ENCODE assay signal across 19 cellular contexts in the genomic region with DNA sequence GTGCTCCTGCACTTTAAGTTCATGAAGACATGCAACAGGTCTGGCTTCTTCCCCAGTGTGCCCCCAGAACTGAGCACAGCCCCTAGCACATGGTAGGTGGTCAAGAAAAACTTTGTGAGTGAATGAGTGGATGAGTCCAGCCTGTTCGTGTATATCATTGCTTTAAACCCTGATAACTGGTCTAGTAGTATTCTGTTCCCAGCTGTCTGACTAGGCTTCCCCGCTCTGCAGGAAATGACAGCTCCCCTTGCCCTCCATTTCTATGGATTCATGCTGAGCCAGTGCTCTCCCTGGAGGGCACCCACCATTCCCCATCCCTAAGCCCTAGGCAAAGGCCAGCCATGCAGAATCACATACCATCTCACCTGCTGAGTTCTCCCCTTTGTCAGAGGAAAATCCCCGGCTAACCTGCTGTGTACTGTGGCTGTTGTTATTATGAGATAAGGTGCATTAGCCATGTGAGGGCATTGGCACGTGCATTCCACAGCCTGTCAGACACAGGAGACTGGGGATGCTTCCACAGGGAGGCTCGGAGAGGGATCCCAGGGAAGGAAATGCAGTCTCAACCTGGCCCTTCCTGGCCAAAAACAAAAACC.
DNase-seq lines count a peak whose midpoint lies in the region; ATAC-seq and TF ChIP-seq lines count a peak whose summit lies in the region.
"Had no signal": no experiment of that assay in that cellular context is flagged by ENCODE, and none has a peak within 500 bp of the region (broad histone marks: within the 10 kb centered on the region; RNA-seq: fewer than 3 reads in every experiment).

No MANE protein-coding gene starts in this region.

- H3K9me3 Mint-ChIP-seq in Caco-2 (ENCODE audit: unreplicated experiment): peaks cover 13% of the 10 kb centered on the region
- H3K9me3 Mint-ChIP-seq in WTC11: peaks cover 22% of the 10 kb centered on the region

- no peaks in the 10 kb centered on the region for H3K27me3 ChIP-seq in Caco-2 (replicated peaks; ENCODE audit: control insufficient read depth, insufficient read depth, low read length)
- no peaks in the 10 kb centered on the region for H3K27me3 ChIP-seq in IMR-90 (ENCODE audit: control insufficient read depth, insufficient read depth, low read length)
- H3K27me3 ChIP-seq in iPS-20b (ENCODE audit: insufficient read depth, low read length): 0 out of 2 replicates have a peak, but pooled peaks cover 3% of the 10 kb centered on the region
- H3K27me3 ChIP-seq in prostate gland (replicated peaks; ENCODE audit: insufficient read depth): no peaks in the 10 kb centered on the region
- H3K27me3 ChIP-seq in spleen (replicated peaks in 1 of 7): no peaks in the 10 kb centered on the region
- H3K27me3 ChIP-seq: SJSA1 had no signal

- H4K91ac ChIP-seq in IMR-90 (ENCODE audit: insufficient read depth, low read depth, low read length): no peak overlapping the region

- no peak overlapping the region for H3K4me3 Mint-ChIP-seq in Caco-2 (ENCODE audit: unreplicated experiment)
- H3K4me3 Mint-ChIP-seq in WTC11: no peak overlapping the region
- H3K4me3 Mint-ChIP-seq: CD4-positive, alpha-beta memory T cell; IgD-negative memory B cell had no signal

- H3K9ac ChIP-seq in IMR-90 (ENCODE audit: low read depth, low read length): no peak overlapping the region
- H3K9ac ChIP-seq in iPS-20b (ENCODE audit: low read depth, low read length): no peak overlapping the region

- no peak for TF ChIP-seq CTCF in Caco-2 (IDR thresholded peaks at IDR 0.05; ENCODE audit: insufficient read depth in 1 of 2, low read depth in 1 of 2, low read length in 1 of 2, severe bottlenecking in 1 of 2, unreplicated experiment in 1 of 2)
- no peak for TF ChIP-seq CTCF in IMR-90 (conservative IDR thresholded peaks at IDR 0.05; ENCODE audit: low read depth, low read length)
- no peak for TF ChIP-seq CTCF in WTC11 (IDR thresholded peaks at IDR 0.05)
- TF ChIP-seq CTCF in prostate gland (IDR thresholded peaks at IDR 0.05): no peak
- TF ChIP-seq CTCF in spleen (IDR thresholded peaks at IDR 0.05 in 8 of 11, conservative IDR thresholded peaks at IDR 0.05 in 3 of 11): no peak

- H3K4ac ChIP-seq in IMR-90 (ENCODE audit: low read depth, low read length): no peak overlapping the region

- no peak overlapping the region for H4K8ac ChIP-seq in IMR-90 (ENCODE audit: low read depth in 2 of 2, low read length in 2 of 2)

- H3K27me3 Mint-ChIP-seq in Caco-2 (ENCODE audit: insufficient read depth, unreplicated experiment) (no peaks in the 10 kb centered on the region), WTC11 (ENCODE audit: low read depth) (no peaks in the 10 kb centered on the region)

- no peak overlapping the region for H2BK20ac ChIP-seq in IMR-90 (ENCODE audit: low read depth, low read length)

- peaks cover 14% of the 10 kb centered on the region for H3K4me1 Mint-ChIP-seq in Caco-2 (ENCODE audit: low read depth, unreplicated experiment)
- H3K4me1 Mint-ChIP-seq in WTC11: peaks cover 16% of the 10 kb centered on the region
- H3K4me1 Mint-ChIP-seq: IgD-negative memory B cell had no signal

- no TSS peak for BruUV-seq in Caco-2 (replicated peaks; lab: Mats Ljungman, UMichigan)
- no TSS peak for BruUV-seq in IMR-90 (replicated peaks; lab: Mats Ljungman, UMichigan)

- H3K27ac Mint-ChIP-seq in Caco-2 (ENCODE audit: unreplicated experiment) (peak overlapping the region; percentile 5), WTC11 (no peak overlapping the region)
- H3K27ac Mint-ChIP-seq: CD4-positive, alpha-beta memory T cell had no signal

- no peaks in the 10 kb centered on the region for H4K20me1 ChIP-seq in IMR-90 (ENCODE audit: insufficient read depth, low read length)

- TF ChIP-seq POLR2A in IMR-90 (IDR thresholded peaks at IDR 0.05; ENCODE audit: low read depth, low read length) (no peak), prostate gland (IDR thresholded peaks at IDR 0.05) (no peak), spleen (IDR thresholded peaks at IDR 0.05) (no peak)

- no peak overlapping the region for H2AK5ac ChIP-seq in IMR-90 (ENCODE audit: low read depth, low read length)

- H2BK15ac ChIP-seq in IMR-90 (ENCODE audit: low read depth, low read length): no peak overlapping the region

- DNase-seq in Caco-2 (peak; percentile 21 to 45), IMR-90 (no peak), WTC11 (ENCODE audit: low spot score) (peak; percentile 11), prostate gland (ENCODE audit: low spot score) (no peak), spleen (no peak), ecto neural progenitor cell (ENCODE audit: low spot score) (no peak)
- DNase-seq: 8988T; CD4-positive, alpha-beta memory T cell; DMS79; NCI-H1105; NCI-H187; NCI-H446 treated with DMSO at 0.1 percent for 48 hours; NCI-H748 treated with DMSO at 0.1 percent for 48 hours; PC-3 had no signal

- no peak overlapping the region for H3K27ac ChIP-seq in IMR-90 (ENCODE audit: insufficient read depth, low read length)
- H3K27ac ChIP-seq in iPS-20b (ENCODE audit: low read length): no peak overlapping the region
- H3K27ac ChIP-seq in prostate gland: no peak overlapping the region
- no peak overlapping the region for H3K27ac ChIP-seq in spleen
- H3K27ac ChIP-seq: SJSA1 had no signal

- ATAC-seq in IMR-90 (ENCODE audit: low read depth): no peak
- peak; percentile 86 for ATAC-seq in WTC11
- no peak for ATAC-seq in GM18511 (IDR thresholded peaks at IDR 0.05; ENCODE audit: unreplicated experiment)
- ATAC-seq: HCT116, PC-3 had no signal

- no peak overlapping the region for H2BK120ac ChIP-seq in IMR-90 (ENCODE audit: low read depth, low read length)

- H2BK5ac ChIP-seq in IMR-90 (ENCODE audit: low read depth, low read length, poor library complexity, severe bottlenecking): no peak overlapping the region

- H3K79me1 ChIP-seq in IMR-90 (ENCODE audit: low read depth in 1 of 2, low read length in 2 of 2): no peaks in the 10 kb centered on the region

- no peak overlapping the region for H3K56ac ChIP-seq in IMR-90 (ENCODE audit: extremely low read depth, insufficient read depth, low read length)

- H3K4me3 ChIP-seq in Caco-2 (ENCODE audit: low read depth, low read length): no peak overlapping the region
- H3K4me3 ChIP-seq in IMR-90 (ENCODE audit: insufficient read depth, low read depth, low read length): no peak overlapping the region
- peak overlapping the region; percentile 16 for H3K4me3 ChIP-seq in iPS-20b (ENCODE audit: low read length)
- no peak overlapping the region for H3K4me3 ChIP-seq in prostate gland
- H3K4me3 ChIP-seq in spleen: no peak overlapping the region
- H3K4me3 ChIP-seq: SJSA1 had no signal

- WGBS in IMR-90 (ENCODE audit: extremely low coverage in 2 of 2, insufficient read length in 1 of 2), 2 experiments: no CpG with 5 or more reads among the region's 5 CpGs
- WGBS in prostate gland: 38% methylated on average over 5 of the region's 5 CpGs
- 42 to 53% (median 44%) methylated on average over 5 of the region's 5 CpGs for whole genome bisulfite sequencing in spleen, 5 donors

- no peak for TF ChIP-seq RAD21 in IMR-90 (IDR thresholded peaks at IDR 0.05; ENCODE audit: low read length)

- peak overlapping the region; percentile 39 for H2AFZ ChIP-seq in IMR-90 (replicated peaks; ENCODE audit: low read length, poor library complexity)

- no peak overlapping the region for H4K5ac ChIP-seq in IMR-90 (ENCODE audit: low read depth, low read length)

- POLR2A ChIA-PET in Caco-2 (lab: Charles Lee) (no interaction called here), IMR-90 (lab: Charles Lee; ENCODE audit: unreplicated experiment) (no interaction called here), WTC11 (lab: Charles Lee) (no interaction called here)

- dilution Hi-C loops in IMR-90 (cut with HindIII; ENCODE audit: low sequenced_read_pairs, unreplicated experiment): no loop called here

- H3K36me3 Mint-ChIP-seq in Caco-2 (ENCODE audit: insufficient read depth, unreplicated experiment) (no peaks in the 10 kb centered on the region), WTC11 (peaks cover 5% of the 10 kb centered on the region)
- H3K36me3 Mint-ChIP-seq: CD4-positive, alpha-beta memory T cell; IgD-negative memory B cell had no signal

- H2AK9ac ChIP-seq in IMR-90 (replicated peaks; ENCODE audit: low read depth, low read length, poor library complexity): no peak overlapping the region

- H3K9me3 ChIP-seq in Caco-2: no peaks in the 10 kb centered on the region
- peaks cover 14% of the 10 kb centered on the region for H3K9me3 ChIP-seq in IMR-90 (ENCODE audit: control insufficient read depth, insufficient read depth, low read length)
- no peaks in the 10 kb centered on the region for H3K9me3 ChIP-seq in iPS-20b (ENCODE audit: insufficient read depth, low read depth, low read length)
- H3K9me3 ChIP-seq in prostate gland: no peaks in the 10 kb centered on the region
- peaks cover 0 to 18% (median 8%) of the 10 kb centered on the region in 8 donors for H3K9me3 ChIP-seq in spleen

- in situ Hi-C loops in IMR-90 (cut with MboI; ENCODE audit: low sequenced_read_pairs): no loop called here

- no peaks in the 10 kb centered on the region for H3K9me1 ChIP-seq in IMR-90 (ENCODE audit: insufficient read depth, low read length)

- H3K18ac ChIP-seq in IMR-90 (ENCODE audit: low read depth, low read length): no peak overlapping the region

- intact Hi-C loops in Caco-2 (cut with micrococcal nuclease; ENCODE audit: unreplicated experiment): no loop called here
- intact Hi-C loops in IMR-90 (cut with micrococcal nuclease): no loop called here
- intact Hi-C loops in prostate gland (cut with DNase I): no loop called here
- intact Hi-C loops in spleen (cut with DNase I; ENCODE audit: low total_unique reads): no loop called here

- H3K4me1 ChIP-seq in Caco-2: peaks cover 9% of the 10 kb centered on the region; the same call in 1 of the 2 replicates
- no peaks in the 10 kb centered on the region for H3K4me1 ChIP-seq in IMR-90 (ENCODE audit: control insufficient read depth, insufficient read depth, low read length)
- peaks cover 18% of the 10 kb centered on the region; the same call in 1 of the 2 replicates for H3K4me1 ChIP-seq in iPS-20b (ENCODE audit: insufficient read depth, low read length)
- no peaks in the 10 kb centered on the region for H3K4me1 ChIP-seq in prostate gland (replicated peaks)
- no peaks in the 10 kb centered on the region for H3K4me1 ChIP-seq in spleen
- H3K4me1 ChIP-seq: SJSA1 had no signal

- H3K23ac ChIP-seq in IMR-90 (ENCODE audit: low read depth, low read length): no peak overlapping the region

- H3K36me3 ChIP-seq in Caco-2 (ENCODE audit: control insufficient read depth, insufficient read depth, low read length) (no peaks in the 10 kb centered on the region), IMR-90 (ENCODE audit: control insufficient read depth, insufficient read depth, low read length) (no peaks in the 10 kb centered on the region), iPS-20b (ENCODE audit: insufficient read depth, low read depth, low read length) (no peaks in the 10 kb centered on the region), prostate gland (no peaks in the 10 kb centered on the region), spleen (no peaks in the 10 kb centered on the region)
- H3K36me3 ChIP-seq: SJSA1 had no signal

- no peak overlapping the region for H3K4me2 ChIP-seq in IMR-90 (ENCODE audit: low read depth, low read length)

- CTCF ChIA-PET in Caco-2 (lab: Charles Lee): no interaction called here
- CTCF ChIA-PET in IMR-90 (lab: Yijun Ruan, JAX): no interaction called here
- CTCF ChIA-PET in WTC11 (lab: Charles Lee): no interaction called here

- H3K14ac ChIP-seq in IMR-90 (replicated peaks; ENCODE audit: low read depth, low read length): no peak overlapping the region

TF ChIP-seq in WTC11, 78 proteins besides CTCF, POLR2A, EP300 and RAD21 (continues in another document):
- no peak for TF ChIP-seq RORB (CRISPR knock-in tag; IDR thresholded peaks at IDR 0.05)

Comparison
In these comparisons a context has a peak if more than half of its experiments do, and no peak if none do; other contexts are left out.
1. DNase-seq: peak in Caco-2 (2 of 2) and WTC11 (single experiment); none in IMR-90 (single experiment), prostate gland (single experiment), spleen (single experiment) and ecto neural progenitor cell (single experiment).